16 cellular contexts compared by ENCODE assay signal in the genomic region with DNA sequence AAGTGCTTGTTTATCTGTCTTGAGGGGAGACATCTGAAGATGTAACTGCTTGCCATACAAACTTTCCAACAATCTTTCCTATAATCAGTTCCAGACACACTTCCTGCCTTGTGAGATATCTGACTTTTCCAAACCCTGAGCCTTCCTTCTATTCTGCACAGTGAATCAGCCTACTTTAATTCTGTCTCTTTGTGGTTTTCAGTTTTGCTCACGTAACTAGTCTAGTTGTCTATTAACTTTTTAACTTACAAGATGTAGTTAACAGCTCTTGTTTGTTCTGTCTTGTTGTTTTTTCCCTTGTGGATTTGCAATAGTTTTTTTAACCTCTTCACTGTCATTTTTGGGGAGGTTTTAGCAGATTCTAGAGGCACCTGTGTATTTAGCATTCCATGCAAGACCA.
DNase-seq lines count a peak whose midpoint lies in the region; ATAC-seq and TF ChIP-seq lines count a peak whose summit lies in the region.
"Had no signal": no experiment of that assay in that cellular context is flagged by ENCODE, and none has a peak within 500 bp of the region (broad histone marks: within the 10 kb centered on the region; RNA-seq: fewer than 3 reads in every experiment).

No MANE protein-coding gene starts in this region.

- H3K36me3 ChIP-seq in BJ (ENCODE audit: control insufficient read depth, insufficient read depth, low read length) (no peaks in the 10 kb centered on the region), brain microvascular endothelial cell (replicated peaks) (no peaks in the 10 kb centered on the region)
- H3K36me3 ChIP-seq: HAP-1, tibial artery had no signal

- no peaks in the 10 kb centered on the region for H3K36me3 Mint-ChIP-seq in mesothelial cell of epicardium

- H3K4me3 Mint-ChIP-seq in mesothelial cell of epicardium: no peak overlapping the region
- H3K4me3 Mint-ChIP-seq: activated T-cell treated with anti-CD3 and anti-CD28 coated beads, Interleukin-2, amount 50 U/mL, for 4 hours; central memory CD8-positive, alpha-beta T cell had no signal

- peak; percentile 41 for DNase-seq in BJ (ENCODE audit: low read depth)
- DNase-seq in brain microvascular endothelial cell: peak; percentile 25
- DNase-seq in cerebellum (ENCODE audit: low spot score): no peak
- DNase-seq in mesothelial cell of epicardium (ENCODE audit: low spot score in 2 of 2, unreplicated experiment in 2 of 2): no peak
- no peak for DNase-seq in hippocampal formation (lab: John Stamatoyannopoulos, UW)
- no peak for DNase-seq in NCI-H2107 treated with DMSO at 0.1 percent for 48 hours (lab: John Stamatoyannopoulos, UW; ENCODE audit: unreplicated experiment)
- DNase-seq: activated T-cell treated with anti-CD3 and anti-CD28 coated beads, Interleukin-2, amount 50 U/mL, for 4 hours; GF-D8; Karpas-422; NCI-H510A treated with DMSO at 0.1 percent for 48 hours; stimulated activated CD4-positive, alpha-beta T cell treated with anti-CD3 and anti-CD28 coated beads, Interleukin-4, amount 100 ng/mL, for 4 hours; tibial artery had no signal

- in situ Hi-C loops in brain microvascular endothelial cell (cut with HindIII; ENCODE audit: low pct_ligation_motif_present, low sequenced_read_pairs): no loop called here

- peaks cover 3% of the 10 kb centered on the region for H3K9me3 Mint-ChIP-seq in mesothelial cell of epicardium
- H3K9me3 Mint-ChIP-seq: activated T-cell treated with anti-CD3 and anti-CD28 coated beads, Interleukin-2, amount 50 U/mL, for 4 hours had no signal

- no peak overlapping the region for H3K4me3 ChIP-seq in BJ (ENCODE audit: low read depth, low read length)
- no peak overlapping the region for H3K4me3 ChIP-seq in brain microvascular endothelial cell (ENCODE audit: low read depth, low read length)
- H3K4me3 ChIP-seq: HAP-1, tibial artery had no signal

- H3K27me3 Mint-ChIP-seq in mesothelial cell of epicardium (ENCODE audit: low read depth): no peaks in the 10 kb centered on the region
- H3K27me3 Mint-ChIP-seq: central memory CD8-positive, alpha-beta T cell had no signal

- H3K27ac Mint-ChIP-seq in mesothelial cell of epicardium: no peak overlapping the region

- POLR2A ChIA-PET in BJ (lab: Charles Lee): no interaction called here

- peaks cover 12% of the 10 kb centered on the region for H3K4me1 Mint-ChIP-seq in mesothelial cell of epicardium
- H3K4me1 Mint-ChIP-seq: central memory CD8-positive, alpha-beta T cell had no signal

- TF ChIP-seq CTCF in BJ (IDR thresholded peaks at IDR 0.05; ENCODE audit: insufficient read depth, low read depth, low read length): no peak
- no peak for TF ChIP-seq CTCF in brain microvascular endothelial cell (IDR thresholded peaks at IDR 0.05; ENCODE audit: low read depth, low read length, missing control alignments)
- TF ChIP-seq CTCF in mesothelial cell of epicardium (IDR thresholded peaks at IDR 0.05; ENCODE audit: unreplicated experiment): no peak

- H3K27ac ChIP-seq in brain microvascular endothelial cell: no peak overlapping the region
- H3K27ac ChIP-seq: tibial artery had no signal

- ATAC-seq in GM19467 (IDR thresholded peaks at IDR 0.05; ENCODE audit: unreplicated experiment): peak; percentile 90
- ATAC-seq in HG03139 (IDR thresholded peaks at IDR 0.05; ENCODE audit: unreplicated experiment): peak; percentile 88
- ATAC-seq: activated T-cell treated with anti-CD3 and anti-CD28 coated beads, Interleukin-2, amount 50 U/mL, for 4 hours had no signal

- H3K27me3 ChIP-seq in BJ (ENCODE audit: control insufficient read depth, insufficient read depth, low read length): no peaks in the 10 kb centered on the region
- no peaks in the 10 kb centered on the region for H3K27me3 ChIP-seq in brain microvascular endothelial cell (replicated peaks)
- H3K27me3 ChIP-seq: tibial artery had no signal

- CTCF ChIA-PET in BJ (lab: Yijun Ruan, JAX): no interaction called here

Comparison
In these comparisons a context has a peak if more than half of its experiments do, and no peak if none do; other contexts are left out.
1. DNase-seq: peak in BJ (single experiment) and brain microvascular endothelial cell (single experiment); none in cerebellum (single experiment), mesothelial cell of epicardium (0 of 2), hippocampal formation (0 of 2) and NCI-H2107 treated with DMSO at 0.1 percent for 48 hours (single experiment).